ENCODE assay signal across 36 cellular contexts in the genomic region with DNA sequence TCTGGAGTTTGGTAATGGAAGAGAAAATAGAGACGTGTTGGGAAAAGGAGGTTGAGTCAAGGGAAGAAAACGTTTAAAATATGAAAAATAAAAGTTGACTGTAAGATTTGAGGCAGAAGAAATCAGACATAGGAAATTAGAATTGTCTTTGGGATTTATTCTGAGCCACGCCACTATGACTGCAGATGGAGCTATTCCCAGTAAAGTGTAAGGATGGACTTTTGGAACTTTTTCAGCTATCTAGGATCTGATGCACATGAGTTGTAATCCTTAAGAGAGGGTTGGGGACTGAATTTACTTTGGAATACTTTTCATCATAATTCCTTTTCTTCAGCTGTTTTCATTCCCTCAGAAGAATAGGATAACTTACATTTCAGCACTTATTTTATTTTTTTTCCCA.
DNase-seq lines count a peak whose midpoint lies in the region; ATAC-seq and TF ChIP-seq lines count a peak whose summit lies in the region.
"Had no signal": no experiment of that assay in that cellular context is flagged by ENCODE, and none has a peak within 500 bp of the region (broad histone marks: within the 10 kb centered on the region; RNA-seq: fewer than 3 reads in every experiment).

No MANE protein-coding gene starts in this region.

- no peak overlapping the region for H3K4me3 Mint-ChIP-seq in chondrocyte (ENCODE audit: unreplicated experiment)
- H3K4me3 Mint-ChIP-seq: activated B cell treated with CpG ODN at 0.5 μM for 24 hours; activated naive CD8-positive, alpha-beta T cell treated with anti-CD3 and anti-CD28 coated beads, Interleukin-2, amount 10 ng/mL, durations not matched to agents 7 days and 5 days; CD14-positive monocyte; IgD-negative memory B cell; natural killer cell; stimulated activated effector memory CD8-positive, alpha-beta T cell treated with anti-CD3 and anti-CD28 coated beads, Interleukin-12 subunit alpha, Interleukin-12 subunit beta, amount 100 ng/mL, for 72 hours; T-helper 1 cell treated with Interleukin-12 subunit alpha and Interleukin-12 subunit beta and Interleukin-4 antibody, amounts not matched to agents 30 μg/mL and 1 μg/mL, for 36 hours had no signal

- H3K4me1 Mint-ChIP-seq in chondrocyte (ENCODE audit: low read depth) = no peaks in the 10 kb centered on the region
- H3K4me1 Mint-ChIP-seq: activated B cell treated with CpG ODN at 0.5 μM for 24 hours; activated naive CD8-positive, alpha-beta T cell treated with anti-CD3 and anti-CD28 coated beads, Interleukin-2, amount 10 ng/mL, durations not matched to agents 7 days and 5 days; CD14-positive monocyte; IgD-negative memory B cell; natural killer cell; stimulated activated effector memory CD8-positive, alpha-beta T cell treated with anti-CD3 and anti-CD28 coated beads, Interleukin-12 subunit alpha, Interleukin-12 subunit beta, amount 100 ng/mL, for 72 hours had no signal

- no peak for ATAC-seq in HG02884 (IDR thresholded peaks at IDR 0.05; ENCODE audit: unreplicated experiment)
- ATAC-seq: natural killer cell; stimulated activated effector memory CD8-positive, alpha-beta T cell treated with anti-CD3 and anti-CD28 coated beads, Interleukin-12 subunit alpha, Interleukin-12 subunit beta, amount 100 ng/mL, for 72 hours had no signal

- peaks cover 5% of the 10 kb centered on the region for H3K27me3 Mint-ChIP-seq in chondrocyte (ENCODE audit: low read depth)
- H3K27me3 Mint-ChIP-seq: activated B cell treated with CpG ODN at 0.5 μM for 24 hours; activated naive CD8-positive, alpha-beta T cell treated with anti-CD3 and anti-CD28 coated beads, Interleukin-2, amount 10 ng/mL, durations not matched to agents 7 days and 5 days; IgD-negative memory B cell had no signal

- DNase-seq in AG09309 (ENCODE audit: low read depth) (peak; percentile 4), chondrocyte (ENCODE audit: low spot score) (no peak), fibroblast of villous mesenchyme (ENCODE audit: low read depth) (peak; percentile 19), NCI-H2081 treated with DMSO at 0.1 percent for 48 hours (lab: John Stamatoyannopoulos, UW) (no peak), NCI-H69 (lab: John Stamatoyannopoulos, UW) (no peak), NCI-H1048 (lab: John Stamatoyannopoulos, UW) (no peak)
- DNase-seq: ACHN; activated B cell treated with CpG ODN at 0.5 μM for 24 hours; activated CD4-positive, alpha-beta T cell treated with anti-CD3 and anti-CD28 coated beads, Interleukin-2, amount 50 U/mL, for 1 hour; activated gamma-delta T cell treated with Interleukin-2 at 50 U/mL for 16 hours; activated naive CD8-positive, alpha-beta T cell treated with anti-CD3 and anti-CD28 coated beads, Interleukin-2, amount 10 ng/mL, durations not matched to agents 7 days and 5 days; activated T-cell treated with anti-CD3 and anti-CD28 coated beads, Interleukin-2, amount 50 U/mL, for 1 hour; Caco-2; caudate nucleus; dermis blood vessel endothelial cell; DMS53; esophagus squamous epithelium; GDM1; kidney; natural killer cell; NCI-H1092 treated with DMSO at 0.1 percent for 48 hours; NCI-H187; NCI-H524 treated with DMSO at 0.1 percent for 48 hours; nucleus accumbens; OCI-M1; transverse colon had no signal

- H3K4me3 ChIP-seq in AG09309 (ENCODE audit: control insufficient read depth, low read depth, low read length) = no peak overlapping the region
- no peak overlapping the region for H3K4me3 ChIP-seq in fibroblast of villous mesenchyme (ENCODE audit: low read depth, low read length)
- H3K4me3 ChIP-seq: esophagus squamous epithelium, lung, prostate gland, SK-N-MC, transverse colon had no signal

- TF ChIP-seq CTCF in AG09309 (IDR thresholded peaks at IDR 0.05; ENCODE audit: control insufficient read depth, insufficient read depth, low read depth, low read length, missing control alignments) (no peak), C4-2B (conservative IDR thresholded peaks at IDR 0.05) (peak; percentile 17), chondrocyte (IDR thresholded peaks at IDR 0.05) (peak; percentile 31), fibroblast of villous mesenchyme (IDR thresholded peaks at IDR 0.05; ENCODE audit: insufficient read depth, low read depth, low read length) (peak; percentile 20)

- no peaks in the 10 kb centered on the region for H3K36me3 Mint-ChIP-seq in chondrocyte (ENCODE audit: low read depth)
- H3K36me3 Mint-ChIP-seq: activated naive CD8-positive, alpha-beta T cell treated with anti-CD3 and anti-CD28 coated beads, Interleukin-2, amount 10 ng/mL, durations not matched to agents 7 days and 5 days; CD14-positive monocyte; IgD-negative memory B cell; natural killer cell; stimulated activated effector memory CD8-positive, alpha-beta T cell treated with anti-CD3 and anti-CD28 coated beads, Interleukin-12 subunit alpha, Interleukin-12 subunit beta, amount 100 ng/mL, for 72 hours had no signal

- H3K27ac ChIP-seq in C4-2B = no peak overlapping the region
- H3K27ac ChIP-seq: esophagus squamous epithelium, prostate gland, RWPE1, SK-N-MC, transverse colon had no signal

- H3K9me3 Mint-ChIP-seq in chondrocyte (ENCODE audit: low read depth) = peaks cover 8% of the 10 kb centered on the region

- H3K27ac Mint-ChIP-seq in chondrocyte (ENCODE audit: unreplicated experiment) = no peak overlapping the region
- H3K27ac Mint-ChIP-seq: activated B cell treated with CpG ODN at 0.5 μM for 24 hours; activated naive CD8-positive, alpha-beta T cell treated with anti-CD3 and anti-CD28 coated beads, Interleukin-2, amount 10 ng/mL, durations not matched to agents 7 days and 5 days; CD14-positive monocyte; IgD-negative memory B cell; natural killer cell; stimulated activated effector memory CD8-positive, alpha-beta T cell treated with anti-CD3 and anti-CD28 coated beads, Interleukin-12 subunit alpha, Interleukin-12 subunit beta, amount 100 ng/mL, for 72 hours; T-helper 1 cell treated with Interleukin-12 subunit alpha and Interleukin-12 subunit beta and Interleukin-4 antibody, amounts not matched to agents 30 μg/mL and 1 μg/mL, for 36 hours had no signal

Comparison
In these comparisons a context has a peak if more than half of its experiments do, and no peak if none do; other contexts are left out.
1. DNase-seq: peak in AG09309 (single experiment) and fibroblast of villous mesenchyme (single experiment); none in chondrocyte (single experiment), NCI-H2081 treated with DMSO at 0.1 percent for 48 hours (single experiment), NCI-H69 (single experiment) and NCI-H1048 (single experiment).